1 cellular context compared by ENCODE assay signal in the genomic region with DNA sequence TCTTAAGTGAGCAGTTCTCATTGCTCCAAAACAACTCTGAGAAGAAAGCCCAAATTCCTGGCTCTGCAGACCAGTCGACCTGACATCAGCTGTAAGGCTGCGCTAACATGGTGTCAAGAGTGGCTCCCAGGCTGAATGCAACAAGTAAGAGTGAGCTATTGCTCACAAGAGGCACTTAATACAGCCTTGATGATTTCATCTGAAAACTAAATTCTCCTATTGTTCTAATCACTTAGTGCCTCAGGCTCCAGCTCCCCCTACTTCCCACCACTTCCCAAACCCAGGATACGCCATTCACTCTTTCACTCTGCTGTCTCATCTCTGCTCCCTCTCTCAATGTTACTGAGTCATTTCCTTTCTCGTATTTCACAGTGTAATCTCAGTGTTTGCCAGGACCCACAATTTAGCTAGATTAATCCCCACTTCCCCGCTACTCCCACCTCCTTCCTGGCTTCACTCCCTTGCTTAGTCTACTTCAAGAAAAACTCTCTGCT.
TF ChIP-seq lines count a peak whose summit lies in the region.

No MANE protein-coding gene starts in this region.

TF ChIP-seq in K562, 482 proteins besides CTCF, POLR2A, EP300 and RAD21 (continued from another document and continues in another):
- TF ChIP-seq, protein P1, sequence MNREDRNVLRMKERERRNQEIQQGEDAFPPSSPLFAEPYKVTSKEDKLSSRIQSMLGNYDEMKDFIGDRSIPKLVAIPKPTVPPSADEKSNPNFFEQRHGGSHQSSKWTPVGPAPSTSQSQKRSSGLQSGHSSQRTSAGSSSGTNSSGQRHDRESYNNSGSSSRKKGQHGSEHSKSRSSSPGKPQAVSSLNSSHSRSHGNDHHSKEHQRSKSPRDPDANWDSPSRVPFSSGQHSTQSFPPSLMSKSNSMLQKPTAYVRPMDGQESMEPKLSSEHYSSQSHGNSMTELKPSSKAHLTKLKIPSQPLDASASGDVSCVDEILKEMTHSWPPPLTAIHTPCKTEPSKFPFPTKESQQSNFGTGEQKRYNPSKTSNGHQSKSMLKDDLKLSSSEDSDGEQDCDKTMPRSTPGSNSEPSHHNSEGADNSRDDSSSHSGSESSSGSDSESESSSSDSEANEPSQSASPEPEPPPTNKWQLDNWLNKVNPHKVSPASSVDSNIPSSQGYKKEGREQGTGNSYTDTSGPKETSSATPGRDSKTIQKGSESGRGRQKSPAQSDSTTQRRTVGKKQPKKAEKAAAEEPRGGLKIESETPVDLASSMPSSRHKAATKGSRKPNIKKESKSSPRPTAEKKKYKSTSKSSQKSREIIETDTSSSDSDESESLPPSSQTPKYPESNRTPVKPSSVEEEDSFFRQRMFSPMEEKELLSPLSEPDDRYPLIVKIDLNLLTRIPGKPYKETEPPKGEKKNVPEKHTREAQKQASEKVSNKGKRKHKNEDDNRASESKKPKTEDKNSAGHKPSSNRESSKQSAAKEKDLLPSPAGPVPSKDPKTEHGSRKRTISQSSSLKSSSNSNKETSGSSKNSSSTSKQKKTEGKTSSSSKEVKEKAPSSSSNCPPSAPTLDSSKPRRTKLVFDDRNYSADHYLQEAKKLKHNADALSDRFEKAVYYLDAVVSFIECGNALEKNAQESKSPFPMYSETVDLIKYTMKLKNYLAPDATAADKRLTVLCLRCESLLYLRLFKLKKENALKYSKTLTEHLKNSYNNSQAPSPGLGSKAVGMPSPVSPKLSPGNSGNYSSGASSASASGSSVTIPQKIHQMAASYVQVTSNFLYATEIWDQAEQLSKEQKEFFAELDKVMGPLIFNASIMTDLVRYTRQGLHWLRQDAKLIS (CRISPR knock-in tag; IDR thresholded peaks at IDR 0.05): no peak
- TF ChIP-seq PHF8 (IDR thresholded peaks at IDR 0.05; ENCODE audit: borderline replicate concordance, low read length) (no peak), SAFB (IDR thresholded peaks at IDR 0.05; ENCODE audit: borderline replicate concordance, low read depth, low read length) (no peak), BRD4 (IDR thresholded peaks at IDR 0.05) (no peak), NCOR1 (IDR thresholded peaks at IDR 0.05) (peak; percentile 48), HIVEP1 (CRISPR knock-in tag; IDR thresholded peaks at IDR 0.05) (no peak), ZNF174 (CRISPR knock-in tag; IDR thresholded peaks at IDR 0.05) (no peak), TCF7 (IDR thresholded peaks at IDR 0.05; ENCODE audit: borderline replicate concordance) (no peak), ZBED1 (IDR thresholded peaks at IDR 0.05) (no peak), CBX3 (IDR thresholded peaks at IDR 0.05; ENCODE audit: borderline replicate concordance in 1 of 2, low read length in 2 of 2) (no peak), HNRNPL (IDR thresholded peaks at IDR 0.05; ENCODE audit: low read depth, low read length) (no peak), RBM14 (IDR thresholded peaks at IDR 0.05; ENCODE audit: borderline replicate concordance, insufficient read depth, low read depth, low read length) (no peak), TEAD1 (CRISPR knock-in tag; IDR thresholded peaks at IDR 0.05) (no peak), ZNF184 (CRISPR knock-in tag; IDR thresholded peaks at IDR 0.05) (no peak), RHOXF2B (CRISPR knock-in tag; conservative IDR thresholded peaks at IDR 0.05) (no peak), MTA1 (IDR thresholded peaks at IDR 0.05; ENCODE audit: borderline replicate concordance) (peak; percentile 30; the same call in 1 of the 2 replicates), TBL1XR1 (IDR thresholded peaks at IDR 0.05; ENCODE audit: low read length in 2 of 2) (0 out of 4 replicates have a peak, but pooled peaks of 1 of the 2 experiments have one; percentile 22), MBD2 (IDR thresholded peaks at IDR 0.05; ENCODE audit: borderline replicate concordance, low read depth) (peak; percentile 31; the same call in 1 of the 2 replicates)
- TF ChIP-seq, protein P2, sequence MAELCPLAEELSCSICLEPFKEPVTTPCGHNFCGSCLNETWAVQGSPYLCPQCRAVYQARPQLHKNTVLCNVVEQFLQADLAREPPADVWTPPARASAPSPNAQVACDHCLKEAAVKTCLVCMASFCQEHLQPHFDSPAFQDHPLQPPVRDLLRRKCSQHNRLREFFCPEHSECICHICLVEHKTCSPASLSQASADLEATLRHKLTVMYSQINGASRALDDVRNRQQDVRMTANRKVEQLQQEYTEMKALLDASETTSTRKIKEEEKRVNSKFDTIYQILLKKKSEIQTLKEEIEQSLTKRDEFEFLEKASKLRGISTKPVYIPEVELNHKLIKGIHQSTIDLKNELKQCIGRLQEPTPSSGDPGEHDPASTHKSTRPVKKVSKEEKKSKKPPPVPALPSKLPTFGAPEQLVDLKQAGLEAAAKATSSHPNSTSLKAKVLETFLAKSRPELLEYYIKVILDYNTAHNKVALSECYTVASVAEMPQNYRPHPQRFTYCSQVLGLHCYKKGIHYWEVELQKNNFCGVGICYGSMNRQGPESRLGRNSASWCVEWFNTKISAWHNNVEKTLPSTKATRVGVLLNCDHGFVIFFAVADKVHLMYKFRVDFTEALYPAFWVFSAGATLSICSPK (IDR thresholded peaks at IDR 0.05; ENCODE audit: borderline replicate concordance): no peak
- TF ChIP-seq, protein P3, sequence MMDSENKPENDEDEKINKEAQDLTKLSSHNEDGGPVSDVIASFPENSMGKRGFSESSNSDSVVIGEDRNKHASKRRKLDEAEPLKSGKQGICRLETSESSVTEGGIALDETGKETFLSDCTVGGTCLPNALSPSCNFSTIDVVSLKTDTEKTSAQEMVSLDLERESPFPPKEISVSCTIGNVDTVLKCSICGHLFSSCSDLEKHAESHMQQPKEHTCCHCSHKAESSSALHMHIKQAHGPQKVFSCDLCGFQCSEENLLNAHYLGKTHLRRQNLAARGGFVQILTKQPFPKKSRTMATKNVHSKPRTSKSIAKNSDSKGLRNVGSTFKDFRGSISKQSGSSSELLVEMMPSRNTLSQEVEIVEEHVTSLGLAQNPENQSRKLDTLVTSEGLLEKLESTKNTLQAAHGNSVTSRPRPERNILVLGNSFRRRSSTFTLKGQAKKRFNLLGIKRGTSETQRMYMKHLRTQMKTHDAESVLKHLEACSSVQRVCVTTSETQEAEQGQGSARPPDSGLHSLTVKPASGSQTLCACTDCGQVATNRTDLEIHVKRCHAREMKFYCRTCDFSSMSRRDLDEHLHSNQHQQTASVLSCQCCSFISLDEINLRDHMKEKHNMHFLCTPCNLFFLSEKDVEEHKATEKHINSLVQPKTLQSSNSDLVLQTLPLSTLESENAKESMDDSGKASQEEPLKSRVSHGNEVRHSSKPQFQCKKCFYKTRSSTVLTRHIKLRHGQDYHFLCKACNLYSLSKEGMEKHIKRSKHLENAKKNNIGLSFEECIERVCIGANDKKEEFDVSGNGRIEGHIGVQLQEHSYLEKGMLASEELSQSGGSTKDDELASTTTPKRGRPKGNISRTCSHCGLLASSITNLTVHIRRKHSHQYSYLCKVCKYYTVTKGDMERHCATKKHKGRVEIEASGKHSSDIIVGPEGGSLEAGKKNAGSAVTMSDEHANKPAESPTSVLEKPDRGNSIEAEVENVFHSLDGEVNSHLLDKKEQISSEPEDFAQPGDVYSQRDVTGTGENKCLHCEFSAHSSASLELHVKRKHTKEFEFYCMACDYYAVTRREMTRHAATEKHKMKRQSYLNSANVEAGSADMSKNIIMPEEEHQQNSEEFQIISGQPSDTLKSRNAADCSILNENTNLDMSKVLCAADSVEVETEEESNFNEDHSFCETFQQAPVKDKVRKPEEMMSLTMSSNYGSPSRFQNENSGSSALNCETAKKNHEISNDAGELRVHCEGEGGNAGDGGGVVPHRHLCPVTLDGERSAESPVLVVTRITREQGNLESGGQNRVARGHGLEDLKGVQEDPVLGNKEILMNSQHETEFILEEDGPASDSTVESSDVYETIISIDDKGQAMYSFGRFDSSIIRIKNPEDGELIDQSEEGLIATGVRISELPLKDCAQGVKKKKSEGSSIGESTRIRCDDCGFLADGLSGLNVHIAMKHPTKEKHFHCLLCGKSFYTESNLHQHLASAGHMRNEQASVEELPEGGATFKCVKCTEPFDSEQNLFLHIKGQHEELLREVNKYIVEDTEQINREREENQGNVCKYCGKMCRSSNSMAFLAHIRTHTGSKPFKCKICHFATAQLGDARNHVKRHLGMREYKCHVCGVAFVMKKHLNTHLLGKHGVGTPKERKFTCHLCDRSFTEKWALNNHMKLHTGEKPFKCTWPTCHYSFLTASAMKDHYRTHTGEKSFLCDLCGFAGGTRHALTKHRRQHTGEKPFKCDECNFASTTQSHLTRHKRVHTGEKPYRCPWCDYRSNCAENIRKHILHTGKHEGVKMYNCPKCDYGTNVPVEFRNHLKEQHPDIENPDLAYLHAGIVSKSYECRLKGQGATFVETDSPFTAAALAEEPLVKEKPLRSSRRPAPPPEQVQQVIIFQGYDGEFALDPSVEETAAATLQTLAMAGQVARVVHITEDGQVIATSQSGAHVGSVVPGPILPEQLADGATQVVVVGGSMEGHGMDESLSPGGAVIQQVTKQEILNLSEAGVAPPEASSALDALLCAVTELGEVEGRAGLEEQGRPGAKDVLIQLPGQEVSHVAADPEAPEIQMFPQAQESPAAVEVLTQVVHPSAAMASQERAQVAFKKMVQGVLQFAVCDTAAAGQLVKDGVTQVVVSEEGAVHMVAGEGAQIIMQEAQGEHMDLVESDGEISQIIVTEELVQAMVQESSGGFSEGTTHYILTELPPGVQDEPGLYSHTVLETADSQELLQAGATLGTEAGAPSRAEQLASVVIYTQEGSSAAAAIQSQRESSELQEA (IDR thresholded peaks at IDR 0.05; ENCODE audit: low read depth): no peak
- TF ChIP-seq, protein P4, sequence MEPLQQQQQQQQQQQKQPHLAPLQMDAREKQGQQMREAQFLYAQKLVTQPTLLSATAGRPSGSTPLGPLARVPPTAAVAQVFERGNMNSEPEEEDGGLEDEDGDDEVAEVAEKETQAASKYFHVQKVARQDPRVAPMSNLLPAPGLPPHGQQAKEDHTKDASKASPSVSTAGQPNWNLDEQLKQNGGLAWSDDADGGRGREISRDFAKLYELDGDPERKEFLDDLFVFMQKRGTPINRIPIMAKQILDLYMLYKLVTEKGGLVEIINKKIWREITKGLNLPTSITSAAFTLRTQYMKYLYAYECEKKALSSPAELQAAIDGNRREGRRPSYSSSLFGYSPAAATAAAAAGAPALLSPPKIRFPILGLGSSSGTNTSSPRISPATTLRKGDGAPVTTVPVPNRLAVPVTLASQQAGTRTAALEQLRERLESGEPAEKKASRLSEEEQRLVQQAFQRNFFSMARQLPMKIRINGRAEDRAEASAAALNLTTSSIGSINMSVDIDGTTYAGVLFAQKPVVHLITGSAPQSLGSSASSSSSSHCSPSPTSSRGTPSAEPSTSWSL (CRISPR knock-in tag; IDR thresholded peaks at IDR 0.05; ENCODE audit: borderline replicate concordance): no peak
- TF ChIP-seq, protein P5, sequence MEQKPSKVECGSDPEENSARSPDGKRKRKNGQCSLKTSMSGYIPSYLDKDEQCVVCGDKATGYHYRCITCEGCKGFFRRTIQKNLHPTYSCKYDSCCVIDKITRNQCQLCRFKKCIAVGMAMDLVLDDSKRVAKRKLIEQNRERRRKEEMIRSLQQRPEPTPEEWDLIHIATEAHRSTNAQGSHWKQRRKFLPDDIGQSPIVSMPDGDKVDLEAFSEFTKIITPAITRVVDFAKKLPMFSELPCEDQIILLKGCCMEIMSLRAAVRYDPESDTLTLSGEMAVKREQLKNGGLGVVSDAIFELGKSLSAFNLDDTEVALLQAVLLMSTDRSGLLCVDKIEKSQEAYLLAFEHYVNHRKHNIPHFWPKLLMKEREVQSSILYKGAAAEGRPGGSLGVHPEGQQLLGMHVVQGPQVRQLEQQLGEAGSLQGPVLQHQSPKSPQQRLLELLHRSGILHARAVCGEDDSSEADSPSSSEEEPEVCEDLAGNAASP (IDR thresholded peaks at IDR 0.05): no peak
- TF ChIP-seq, protein P6, sequence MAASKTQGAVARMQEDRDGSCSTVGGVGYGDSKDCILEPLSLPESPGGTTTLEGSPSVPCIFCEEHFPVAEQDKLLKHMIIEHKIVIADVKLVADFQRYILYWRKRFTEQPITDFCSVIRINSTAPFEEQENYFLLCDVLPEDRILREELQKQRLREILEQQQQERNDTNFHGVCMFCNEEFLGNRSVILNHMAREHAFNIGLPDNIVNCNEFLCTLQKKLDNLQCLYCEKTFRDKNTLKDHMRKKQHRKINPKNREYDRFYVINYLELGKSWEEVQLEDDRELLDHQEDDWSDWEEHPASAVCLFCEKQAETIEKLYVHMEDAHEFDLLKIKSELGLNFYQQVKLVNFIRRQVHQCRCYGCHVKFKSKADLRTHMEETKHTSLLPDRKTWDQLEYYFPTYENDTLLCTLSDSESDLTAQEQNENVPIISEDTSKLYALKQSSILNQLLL (CRISPR knock-in tag; IDR thresholded peaks at IDR 0.05; ENCODE audit: borderline replicate concordance): no peak
- TF ChIP-seq, protein P7, sequence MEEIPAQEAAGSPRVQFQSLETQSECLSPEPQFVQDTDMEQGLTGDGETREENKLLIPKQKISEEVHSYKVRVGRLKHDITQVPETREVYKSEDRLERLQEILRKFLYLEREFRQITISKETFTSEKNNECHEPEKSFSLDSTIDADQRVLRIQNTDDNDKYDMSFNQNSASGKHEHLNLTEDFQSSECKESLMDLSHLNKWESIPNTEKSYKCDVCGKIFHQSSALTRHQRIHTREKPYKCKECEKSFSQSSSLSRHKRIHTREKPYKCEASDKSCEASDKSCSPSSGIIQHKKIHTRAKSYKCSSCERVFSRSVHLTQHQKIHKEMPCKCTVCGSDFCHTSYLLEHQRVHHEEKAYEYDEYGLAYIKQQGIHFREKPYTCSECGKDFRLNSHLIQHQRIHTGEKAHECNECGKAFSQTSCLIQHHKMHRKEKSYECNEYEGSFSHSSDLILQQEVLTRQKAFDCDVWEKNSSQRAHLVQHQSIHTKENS (CRISPR knock-in tag; IDR thresholded peaks at IDR 0.05): no peak
- TF ChIP-seq, protein P8, sequence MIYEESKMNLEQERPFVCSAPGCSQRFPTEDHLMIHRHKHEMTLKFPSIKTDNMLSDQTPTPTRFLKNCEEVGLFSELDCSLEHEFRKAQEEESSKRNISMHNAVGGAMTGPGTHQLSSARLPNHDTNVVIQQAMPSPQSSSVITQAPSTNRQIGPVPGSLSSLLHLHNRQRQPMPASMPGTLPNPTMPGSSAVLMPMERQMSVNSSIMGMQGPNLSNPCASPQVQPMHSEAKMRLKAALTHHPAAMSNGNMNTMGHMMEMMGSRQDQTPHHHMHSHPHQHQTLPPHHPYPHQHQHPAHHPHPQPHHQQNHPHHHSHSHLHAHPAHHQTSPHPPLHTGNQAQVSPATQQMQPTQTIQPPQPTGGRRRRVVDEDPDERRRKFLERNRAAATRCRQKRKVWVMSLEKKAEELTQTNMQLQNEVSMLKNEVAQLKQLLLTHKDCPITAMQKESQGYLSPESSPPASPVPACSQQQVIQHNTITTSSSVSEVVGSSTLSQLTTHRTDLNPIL (CRISPR knock-in tag; IDR thresholded peaks at IDR 0.05): no peak
- TF ChIP-seq, protein P9, sequence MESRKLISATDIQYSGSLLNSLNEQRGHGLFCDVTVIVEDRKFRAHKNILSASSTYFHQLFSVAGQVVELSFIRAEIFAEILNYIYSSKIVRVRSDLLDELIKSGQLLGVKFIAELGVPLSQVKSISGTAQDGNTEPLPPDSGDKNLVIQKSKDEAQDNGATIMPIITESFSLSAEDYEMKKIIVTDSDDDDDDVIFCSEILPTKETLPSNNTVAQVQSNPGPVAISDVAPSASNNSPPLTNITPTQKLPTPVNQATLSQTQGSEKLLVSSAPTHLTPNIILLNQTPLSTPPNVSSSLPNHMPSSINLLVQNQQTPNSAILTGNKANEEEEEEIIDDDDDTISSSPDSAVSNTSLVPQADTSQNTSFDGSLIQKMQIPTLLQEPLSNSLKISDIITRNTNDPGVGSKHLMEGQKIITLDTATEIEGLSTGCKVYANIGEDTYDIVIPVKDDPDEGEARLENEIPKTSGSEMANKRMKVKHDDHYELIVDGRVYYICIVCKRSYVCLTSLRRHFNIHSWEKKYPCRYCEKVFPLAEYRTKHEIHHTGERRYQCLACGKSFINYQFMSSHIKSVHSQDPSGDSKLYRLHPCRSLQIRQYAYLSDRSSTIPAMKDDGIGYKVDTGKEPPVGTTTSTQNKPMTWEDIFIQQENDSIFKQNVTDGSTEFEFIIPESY (CRISPR knock-in tag; IDR thresholded peaks at IDR 0.05): no peak
